In the genomic region with DNA sequence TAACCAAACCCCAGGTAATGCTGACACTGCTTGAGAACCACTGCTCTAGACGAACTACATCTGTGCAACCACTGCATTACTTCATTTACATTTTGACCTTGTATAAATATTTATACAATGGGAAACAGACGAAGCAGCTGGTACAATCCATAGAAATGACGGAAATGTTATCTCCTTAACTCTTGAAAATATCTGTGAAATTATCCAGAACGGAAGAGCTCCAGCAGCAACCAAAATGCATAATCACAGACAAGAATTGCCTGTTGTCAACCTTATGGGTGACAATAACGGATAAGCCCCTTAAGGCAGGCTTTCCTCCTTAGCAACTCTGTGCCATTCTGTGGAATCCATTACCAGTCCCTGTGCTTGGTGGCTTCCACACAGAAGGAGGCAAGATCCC, we compare ENCODE assay signal across 19 cellular contexts.
"Had no signal": no experiment of that assay in that cellular context is flagged by ENCODE, and none has a peak within 500 bp of the region (broad histone marks: within the 10 kb centered on the region; RNA-seq: fewer than 3 reads in every experiment).

No MANE protein-coding gene starts in this region.

- DNase-seq: activated CD4-positive, alpha-beta T cell treated with anti-CD3 and anti-CD28 coated beads, Interleukin-2, amount 50 U/mL, for 1 hour; activated CD8-positive, alpha-beta memory T cell treated with anti-CD3 and anti-CD28 coated beads for 24 hours; activated naive CD8-positive, alpha-beta T cell treated with anti-CD3 and anti-CD28 coated beads for 36 hours; amygdala; effector memory CD4-positive, alpha-beta T cell; gastrocnemius medialis; heart left ventricle; left colon; midbrain; pancreas; spleen; stimulated activated naive CD8-positive, alpha-beta T cell treated with anti-CD3 and anti-CD28 coated beads, Interleukin-15, amount 100 ng/mL, for 72 hours; T-helper 9 cell; upper lobe of right lung had no signal

- H3K36me3 ChIP-seq: gastrocnemius medialis, heart left ventricle, pancreas, spleen, thoracic aorta, upper lobe of right lung had no signal

- H3K4me1 ChIP-seq: pancreas had no signal

- ATAC-seq: activated CD4-positive, CD25-positive, alpha-beta regulatory T cell treated with anti-CD3 and anti-CD28 coated beads, Interleukin-2, amount 50 U/mL, for 24 hours; gastrocnemius medialis; heart left ventricle; left colon; pancreas; sciatic nerve; stimulated activated naive CD8-positive, alpha-beta T cell treated with anti-CD3 and anti-CD28 coated beads, Interleukin-15, amount 100 ng/mL, for 72 hours; upper lobe of right lung had no signal

- H3K27me3 ChIP-seq: gastrocnemius medialis, heart left ventricle, pancreas, spleen, upper lobe of right lung had no signal

- H3K27ac ChIP-seq: epithelial cell of prostate, gastrocnemius medialis, heart left ventricle, pancreas, spleen, thoracic aorta, upper lobe of right lung had no signal

- H3K9me3 ChIP-seq: gastrocnemius medialis, pancreas, thoracic aorta, upper lobe of right lung had no signal

- H3K4me3 ChIP-seq: gastrocnemius medialis, heart left ventricle, lung, pancreas, spleen, thoracic aorta, upper lobe of right lung had no signal
